ENCODE assay signal across 15 cellular contexts in genomic region chr5:1139806-1140187, GRCh38. TPM values are rescaled to one million over a fixed set of nuclear protein-coding genes. Genes with fewer than 3 reads are reported as not detected.
DNase-seq lines count a peak whose midpoint lies in the region; ATAC-seq, FAIRE-seq and TF ChIP-seq lines count a peak whose summit lies in the region.
"Had no signal": no experiment of that assay in that cellular context is flagged by ENCODE, and none has a peak within 500 bp of the region (broad histone marks: within the 10 kb centered on the region; RNA-seq: fewer than 3 reads in every experiment).

No MANE protein-coding gene starts in this region.

- TF ChIP-seq CTCF in DND-41 (IDR thresholded peaks at IDR 0.05; ENCODE audit: borderline replicate concordance, extremely low read depth, low read length, poor library complexity, severe bottlenecking) = no peak
- no peak for TF ChIP-seq CTCF in RWPE1 (conservative IDR thresholded peaks at IDR 0.05; ENCODE audit: low read depth)
- no peak for TF ChIP-seq CTCF in kidney (IDR thresholded peaks at IDR 0.05; ENCODE audit: borderline replicate concordance, extremely low read depth, insufficient read depth)
- no peak for TF ChIP-seq CTCF in endodermal cell (conservative IDR thresholded peaks at IDR 0.05)
- no peak for TF ChIP-seq CTCF in adrenal gland (IDR thresholded peaks at IDR 0.05)

- DNase-seq in DND-41 (no peak), RWPE1 (ENCODE audit: low spot score) (peak; percentile 39), kidney (peak; percentile 75), endodermal cell (no peak), adrenal gland (no peak), NCI-H1105 treated with DMSO at 0.1 percent for 48 hours (lab: John Stamatoyannopoulos, UW) (no peak)
- no peak for DNase-seq in stimulated activated CD4-positive, alpha-beta T cell treated with anti-CD3 and anti-CD28 coated beads, Interleukin-4, amount 100 ng/mL, for 4 hours
- DNase-seq: cerebellar nuclear complex had no signal

- H3K27ac ChIP-seq in DND-41 (ENCODE audit: low read length) = no peak overlapping the region
- peak overlapping the region; percentile 62 for H3K27ac ChIP-seq in RWPE1
- no peak overlapping the region for H3K27ac ChIP-seq in kidney (ENCODE audit: low read depth in 2 of 2, low read length in 2 of 2)
- no peak overlapping the region for H3K27ac ChIP-seq in endodermal cell (ENCODE audit: low read depth, low read length)
- no peak overlapping the region for H3K27ac ChIP-seq in adrenal gland
- H3K27ac ChIP-seq: WERI-Rb-1 had no signal

- H3K9me3 ChIP-seq in DND-41 (ENCODE audit: insufficient read depth, low read length, severe bottlenecking) = no peaks in the 10 kb centered on the region
- H3K9me3 ChIP-seq in kidney (ENCODE audit: control insufficient read depth in 1 of 2, low read length in 2 of 2) = no peaks in the 10 kb centered on the region
- H3K9me3 ChIP-seq in endodermal cell (ENCODE audit: control insufficient read depth, low read length) = no peaks in the 10 kb centered on the region
- H3K9me3 ChIP-seq in adrenal gland (replicated peaks in 1 of 3) = no peaks in the 10 kb centered on the region
- H3K9me3 ChIP-seq: HAP-1 had no signal

- H2AFZ ChIP-seq in DND-41 (ENCODE audit: low read depth, low read length) = no peak overlapping the region

- no peaks in the 10 kb centered on the region for H3K9me3 Mint-ChIP-seq in endodermal cell
- H3K9me3 Mint-ChIP-seq: activated CD4-positive, alpha-beta memory T cell treated with anti-CD3 and anti-CD28 coated beads for 36 hours; stimulated activated effector memory CD8-positive, alpha-beta T cell treated with anti-CD3 and anti-CD28 coated beads, Interleukin-12 subunit alpha, Interleukin-12 subunit beta, amount 100 ng/mL, for 72 hours had no signal

- no peak overlapping the region for H3K9ac ChIP-seq in DND-41 (ENCODE audit: low read depth, low read length)
- no peak overlapping the region for H3K9ac ChIP-seq in kidney (ENCODE audit: low read length in 2 of 2)
- no peak overlapping the region for H3K9ac ChIP-seq in endodermal cell (ENCODE audit: extremely low read depth, low read length, poor library complexity, severe bottlenecking)

- no peaks in the 10 kb centered on the region for H3K79me2 ChIP-seq in DND-41 (ENCODE audit: insufficient read depth, low read length)

- POLR2A ChIA-PET in RWPE1 (lab: Yijun Ruan, JAX; ENCODE audit: low non-redundant PET) = no interaction called here

- H3K36me3 Mint-ChIP-seq in endodermal cell (ENCODE audit: low read depth) = no peaks in the 10 kb centered on the region
- H3K36me3 Mint-ChIP-seq: activated CD4-positive, alpha-beta memory T cell treated with anti-CD3 and anti-CD28 coated beads for 36 hours; stimulated activated effector memory CD8-positive, alpha-beta T cell treated with anti-CD3 and anti-CD28 coated beads, Interleukin-12 subunit alpha, Interleukin-12 subunit beta, amount 100 ng/mL, for 72 hours had no signal

- H3K27me3 Mint-ChIP-seq in endodermal cell (ENCODE audit: insufficient read depth) = no peaks in the 10 kb centered on the region

- no peak for FAIRE-seq in kidney (lab: Jason Lieb, UNC)
- FAIRE-seq: GM19239 had no signal

- no peak overlapping the region for H3K4me3 Mint-ChIP-seq in endodermal cell
- H3K4me3 Mint-ChIP-seq: activated CD4-positive, alpha-beta memory T cell treated with anti-CD3 and anti-CD28 coated beads for 36 hours; stimulated activated effector memory CD8-positive, alpha-beta T cell treated with anti-CD3 and anti-CD28 coated beads, Interleukin-12 subunit alpha, Interleukin-12 subunit beta, amount 100 ng/mL, for 72 hours had no signal

- H3K4me2 ChIP-seq in DND-41 (ENCODE audit: insufficient read depth, low read length) = peak overlapping the region; percentile 4; the same call in 1 of the 2 replicates

- no peaks in the 10 kb centered on the region for H4K20me1 ChIP-seq in DND-41 (ENCODE audit: insufficient read depth, low read length)

- H3K4me1 ChIP-seq in DND-41 (ENCODE audit: insufficient read depth, low read length) (peaks cover 21% of the 10 kb centered on the region), kidney (ENCODE audit: control insufficient read depth in 1 of 2, insufficient read depth in 1 of 2, low read depth in 1 of 2, low read length in 2 of 2) (peaks cover 0 to 9% of the 10 kb centered on the region in 2 donors), endodermal cell (ENCODE audit: control insufficient read depth, insufficient read depth, low read length) (no peaks in the 10 kb centered on the region), adrenal gland (replicated peaks in 1 of 2) (no peaks in the 10 kb centered on the region)
- H3K4me1 ChIP-seq: HAP-1 had no signal

- H3K4me3 ChIP-seq in DND-41 (ENCODE audit: low read depth in 1 of 2, low read length in 2 of 2) (no peak overlapping the region), kidney (ENCODE audit: low read length in 2 of 2) (no peak overlapping the region), endodermal cell (ENCODE audit: low read length) (no peak overlapping the region), adrenal gland (no peak overlapping the region)
- H3K4me3 ChIP-seq: HAP-1 had no signal

- ATAC-seq in DND-41 (ENCODE audit: insufficient read depth, low read depth) = no peak
- peak; percentile 30 for ATAC-seq in HG02885 (IDR thresholded peaks at IDR 0.05; ENCODE audit: poor library complexity, unreplicated experiment)

- intact Hi-C loops in kidney (cut with DNase I) = no loop called here
- intact Hi-C loops in adrenal gland (cut with DNase I) = loop anchor here (2.0 to 10.0 kb wide), 2 partner anchors 135 to 217 kb away; partner anchors contain the start of gene NKD2 (in 2 of the 2)

- no peak overlapping the region for H3K27ac Mint-ChIP-seq in endodermal cell
- H3K27ac Mint-ChIP-seq: activated CD4-positive, alpha-beta memory T cell treated with anti-CD3 and anti-CD28 coated beads for 36 hours; stimulated activated effector memory CD8-positive, alpha-beta T cell treated with anti-CD3 and anti-CD28 coated beads, Interleukin-12 subunit alpha, Interleukin-12 subunit beta, amount 100 ng/mL, for 72 hours; T-helper 17 cell had no signal

- H3K27me3 ChIP-seq in DND-41 (ENCODE audit: insufficient read depth, low read length, poor library complexity) (no peaks in the 10 kb centered on the region), endodermal cell (ENCODE audit: control insufficient read depth, insufficient read depth, low read length, poor library complexity, severe bottlenecking) (no peaks in the 10 kb centered on the region), adrenal gland (peaks cover 6% of the 10 kb centered on the region)

- CTCF ChIA-PET in RWPE1 (lab: Yijun Ruan, JAX) = interaction anchor here (0.5 to 2.2 kb wide), 16 partner anchors 9 to 1212 kb away, joined by 3 to 18 read pairs (median 4); no protein-coding TSS in a partner anchor

- TF ChIP-seq POLR2A in adrenal gland (IDR thresholded peaks at IDR 0.05) = no peak

- H3K4me1 Mint-ChIP-seq in endodermal cell = peaks cover 12% of the 10 kb centered on the region
- H3K4me1 Mint-ChIP-seq: stimulated activated effector memory CD8-positive, alpha-beta T cell treated with anti-CD3 and anti-CD28 coated beads, Interleukin-12 subunit alpha, Interleukin-12 subunit beta, amount 100 ng/mL, for 72 hours had no signal

- no peaks in the 10 kb centered on the region for H3K36me3 ChIP-seq in DND-41 (ENCODE audit: insufficient read depth, low read length)
- H3K36me3 ChIP-seq in kidney (ENCODE audit: control insufficient read depth in 1 of 2, insufficient read depth in 2 of 2, low read length in 2 of 2) = no peaks in the 10 kb centered on the region
- H3K36me3 ChIP-seq in endodermal cell (ENCODE audit: control insufficient read depth, insufficient read depth, low read length) = no peaks in the 10 kb centered on the region
- H3K36me3 ChIP-seq in adrenal gland (replicated peaks in 1 of 2) = no peaks in the 10 kb centered on the region
- H3K36me3 ChIP-seq: HAP-1, WERI-Rb-1 had no signal

- WGBS in endodermal cell (ENCODE audit: insufficient coverage in 1 of 2, insufficient read length in 1 of 2), 2 experiments = 93 to 98% methylated on average over 17 to 18 of the region's 18 CpGs
- WGBS in adrenal gland, 4 donors = 74 to 87% (median 80%) methylated on average over 2 to 18 of the region's 18 CpGs

RNA-seq across cellular contexts. Expression of gene SLC12A7, which starts 27.9 kb away (rescaled TPM):
- 92.9 TPM for total RNA-seq in kidney
- 28.2 TPM for polyA plus RNA-seq in kidney (ENCODE audit: insufficient read depth, low read depth, low replicate concordance)
- 10 to 100 TPM; 58.9 to 61.6 TPM for total RNA-seq in endodermal cell
- polyA plus RNA-seq in endodermal cell (2013, experiment 1 of 2) = 45.1 TPM
- 40.0 TPM for polyA plus RNA-seq in endodermal cell (2013, experiment 2 of 2)
- 10 to 100 TPM; 15.8 to 52.6 (median 30.2) TPM for total RNA-seq in adrenal gland
- 10 to 100 TPM in 2 of 3 donors, 1 to 10 TPM in 1; 5.5 to 25.8 (median 18.6) TPM for polyA plus RNA-seq in adrenal gland

Comparison
In these comparisons a context has a peak if more than half of its experiments do, and no peak if none do; other contexts are left out.
1. DNase-seq: peak in RWPE1 (single experiment) and kidney (single experiment); none in DND-41 (single experiment), stimulated activated CD4-positive, alpha-beta T cell treated with anti-CD3 and anti-CD28 coated beads, Interleukin-4, amount 100 ng/mL, for 4 hours (0 of 2), endodermal cell (single experiment), adrenal gland (0 of 7) and NCI-H1105 treated with DMSO at 0.1 percent for 48 hours (single experiment).